In genomic region chr15:40157748-40158447, GRCh38 we compare ENCODE assay signal across 1 cellular context.
TF ChIP-seq lines count a peak whose summit lies in the region.

No MANE protein-coding gene starts in this region.

TF ChIP-seq in H1, 55 proteins besides CTCF, POLR2A, EP300 and RAD21 (continued from another document):
- TF ChIP-seq HDAC2 (IDR thresholded peaks at IDR 0.05; ENCODE audit: borderline replicate concordance in 1 of 2, low read depth in 2 of 2, low read length in 2 of 2), result no peak
- TF ChIP-seq MAFK (IDR thresholded peaks at IDR 0.05; ENCODE audit: low read depth, low read length), result no peak
- TF ChIP-seq CREB1 (IDR thresholded peaks at IDR 0.05), result no peak
- TF ChIP-seq SIN3A (conservative IDR thresholded peaks at IDR 0.05 in 1 of 2, IDR thresholded peaks at IDR 0.05 in 1 of 2; ENCODE audit: low read depth in 1 of 2, low read length in 2 of 2), result no peak
- no peak for TF ChIP-seq KDM4A (IDR thresholded peaks at IDR 0.05; ENCODE audit: low read depth, low read length, severe bottlenecking)
- TF ChIP-seq TEAD4 (IDR thresholded peaks at IDR 0.05; ENCODE audit: low read depth, low read length), result no peak
- no peak for TF ChIP-seq TBP (IDR thresholded peaks at IDR 0.05; ENCODE audit: low read depth, low read length)
- no peak for TF ChIP-seq KDM5A (IDR thresholded peaks at IDR 0.05; ENCODE audit: low read length)
- TF ChIP-seq SP1 (IDR thresholded peaks at IDR 0.05; ENCODE audit: low read depth, low read length), result no peak
